1 cellular context compared by ENCODE assay signal in the genomic region with DNA sequence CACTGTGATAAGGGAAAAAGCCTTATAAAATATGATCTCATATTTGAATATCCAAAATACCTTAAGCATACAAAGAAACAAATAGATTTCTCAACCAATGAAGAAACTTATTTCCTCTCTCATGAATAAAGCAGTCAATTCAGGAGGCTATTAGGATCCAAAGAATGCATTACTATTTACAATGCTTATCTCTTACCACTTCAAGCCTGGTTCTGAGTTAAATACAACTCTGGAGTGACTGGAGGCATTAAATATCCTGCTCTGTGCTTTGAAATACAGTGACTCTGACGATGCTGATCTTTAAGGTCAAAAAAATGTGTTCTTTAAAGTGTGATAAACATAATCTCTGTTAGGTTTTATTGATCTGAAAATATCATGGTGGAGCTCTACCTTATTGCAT.
TF ChIP-seq lines count a peak whose summit lies in the region.

No MANE protein-coding gene starts in this region.

TF ChIP-seq in WTC11, 78 proteins besides CTCF, POLR2A, EP300 and RAD21 (continued from another document):
- TF ChIP-seq GABPB1 (CRISPR knock-in tag; IDR thresholded peaks at IDR 0.05) (no peak), NFATC4 (CRISPR knock-in tag; IDR thresholded peaks at IDR 0.05) (no peak), ATF1 (CRISPR knock-in tag; IDR thresholded peaks at IDR 0.05) (no peak)
- TF ChIP-seq, protein P1, sequence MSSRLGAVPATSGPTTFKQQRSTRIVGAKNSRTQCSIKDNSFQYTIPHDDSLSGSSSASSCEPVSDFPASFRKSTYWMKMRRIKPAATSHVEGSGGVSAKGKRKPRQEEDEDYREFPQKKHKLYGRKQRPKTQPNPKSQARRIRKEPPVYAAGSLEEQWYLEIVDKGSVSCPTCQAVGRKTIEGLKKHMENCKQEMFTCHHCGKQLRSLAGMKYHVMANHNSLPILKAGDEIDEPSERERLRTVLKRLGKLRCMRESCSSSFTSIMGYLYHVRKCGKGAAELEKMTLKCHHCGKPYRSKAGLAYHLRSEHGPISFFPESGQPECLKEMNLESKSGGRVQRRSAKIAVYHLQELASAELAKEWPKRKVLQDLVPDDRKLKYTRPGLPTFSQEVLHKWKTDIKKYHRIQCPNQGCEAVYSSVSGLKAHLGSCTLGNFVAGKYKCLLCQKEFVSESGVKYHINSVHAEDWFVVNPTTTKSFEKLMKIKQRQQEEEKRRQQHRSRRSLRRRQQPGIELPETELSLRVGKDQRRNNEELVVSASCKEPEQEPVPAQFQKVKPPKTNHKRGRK (CRISPR knock-in tag; IDR thresholded peaks at IDR 0.05; ENCODE audit: borderline replicate concordance) = no peak
- TF ChIP-seq, protein P2, sequence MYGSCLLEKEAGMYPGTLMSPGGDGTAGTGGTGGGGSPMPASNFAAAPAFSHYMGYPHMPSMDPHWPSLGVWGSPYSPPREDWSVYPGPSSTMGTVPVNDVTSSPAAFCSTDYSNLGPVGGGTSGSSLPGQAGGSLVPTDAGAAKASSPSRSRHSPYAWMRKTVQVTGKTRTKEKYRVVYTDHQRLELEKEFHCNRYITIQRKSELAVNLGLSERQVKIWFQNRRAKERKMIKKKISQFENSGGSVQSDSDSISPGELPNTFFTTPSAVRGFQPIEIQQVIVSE (CRISPR knock-in tag; IDR thresholded peaks at IDR 0.05; ENCODE audit: borderline replicate concordance) = no peak
- TF ChIP-seq, protein P3, sequence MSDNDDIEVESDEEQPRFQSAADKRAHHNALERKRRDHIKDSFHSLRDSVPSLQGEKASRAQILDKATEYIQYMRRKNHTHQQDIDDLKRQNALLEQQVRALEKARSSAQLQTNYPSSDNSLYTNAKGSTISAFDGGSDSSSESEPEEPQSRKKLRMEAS (CRISPR knock-in tag; IDR thresholded peaks at IDR 0.05) = no peak
- TF ChIP-seq, protein P4, sequence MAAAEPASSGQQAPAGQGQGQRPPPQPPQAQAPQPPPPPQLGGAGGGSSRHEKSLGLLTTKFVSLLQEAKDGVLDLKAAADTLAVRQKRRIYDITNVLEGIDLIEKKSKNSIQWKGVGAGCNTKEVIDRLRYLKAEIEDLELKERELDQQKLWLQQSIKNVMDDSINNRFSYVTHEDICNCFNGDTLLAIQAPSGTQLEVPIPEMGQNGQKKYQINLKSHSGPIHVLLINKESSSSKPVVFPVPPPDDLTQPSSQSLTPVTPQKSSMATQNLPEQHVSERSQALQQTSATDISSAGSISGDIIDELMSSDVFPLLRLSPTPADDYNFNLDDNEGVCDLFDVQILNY (CRISPR knock-in tag; IDR thresholded peaks at IDR 0.05) = no peak
